ENCODE assay signal across 1 cellular context in genomic region chr5:169637856-169638190, GRCh38.
TF ChIP-seq lines count a peak whose summit lies in the region.

No MANE protein-coding gene starts in this region.

TF ChIP-seq in K562, 482 proteins besides CTCF, POLR2A, EP300 and RAD21 (continued from another document):
- TF ChIP-seq NUFIP1 (IDR thresholded peaks at IDR 0.05; ENCODE audit: partially characterized antibody) (no peak), ATF6 (CRISPR knock-in tag; IDR thresholded peaks at IDR 0.05) (no peak), YY1 (IDR thresholded peaks at IDR 0.05; ENCODE audit: borderline replicate concordance in 1 of 3, control insufficient read depth in 1 of 3, extremely low read depth in 1 of 3, insufficient read depth in 3 of 3, insufficient read length in 1 of 3, insufficient replicate concordance in 2 of 3, low read depth in 1 of 3, low read length in 2 of 3) (peak in 1 of 3 experiments; percentile 10), ZNF551 (CRISPR knock-in tag; IDR thresholded peaks at IDR 0.05) (no peak), KLF6 (CRISPR knock-in tag; IDR thresholded peaks at IDR 0.05; ENCODE audit: borderline replicate concordance) (0 out of 2 replicates have a peak, but pooled peaks have one; percentile 42), ZBTB5 (IDR thresholded peaks at IDR 0.05) (no peak)
